Comparison of ENCODE assay signal across 33 cellular contexts in the genomic region with DNA sequence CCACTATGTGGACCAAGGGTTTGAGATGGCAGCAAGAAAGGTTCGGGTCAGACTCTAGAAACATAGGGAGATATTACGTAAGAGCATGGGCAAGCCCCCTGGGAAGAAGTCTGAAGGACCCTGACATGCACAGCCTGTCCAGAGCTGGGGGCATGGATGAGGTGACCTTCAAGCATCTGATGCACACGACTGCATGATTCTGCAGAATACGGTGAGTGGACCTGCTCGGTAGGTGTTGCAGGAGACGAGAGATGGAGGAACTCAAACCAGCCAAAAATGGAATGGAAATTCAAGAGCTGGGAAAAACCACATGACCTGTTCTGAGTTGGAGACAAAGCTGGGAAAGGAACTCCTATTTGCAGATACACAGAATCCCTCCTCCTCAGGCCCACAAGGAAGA. TPM values are rescaled to one million over a fixed set of nuclear protein-coding genes. Genes with fewer than 3 reads are reported as not detected.
"Had no signal": no experiment of that assay in that cellular context is flagged by ENCODE, and none has a peak within 500 bp of the region (broad histone marks: within the 10 kb centered on the region; RNA-seq: fewer than 3 reads in every experiment).

No MANE protein-coding gene starts in this region.

- H3K27me3 Mint-ChIP-seq: activated CD4-positive, alpha-beta T cell treated with anti-CD3 and anti-CD28 coated beads, Interleukin-2, amount 10 ng/mL, durations not matched to agents 24 days and 14 days had no signal

- H3K9me3 Mint-ChIP-seq: activated CD4-positive, alpha-beta memory T cell treated with anti-CD3 and anti-CD28 coated beads for 36 hours; activated CD4-positive, alpha-beta T cell treated with anti-CD3 and anti-CD28 coated beads, Interleukin-2, amount 10 ng/mL, durations not matched to agents 24 days and 14 days; activated naive CD4-positive, alpha-beta T cell treated with anti-CD3 and anti-CD28 coated beads for 36 hours; activated naive CD4-positive, alpha-beta T cell treated with anti-CD3 and anti-CD28 coated beads, Interleukin-2, amount 50 U/mL, for 24 hours; activated naive CD8-positive, alpha-beta T cell treated with anti-CD3 and anti-CD28 coated beads, Interleukin-2, amount 50 U/mL, for 24 hours; activated T-helper 1 cell treated with anti-CD3 and anti-CD28 coated beads, Interleukin-12 subunit alpha, Interleukin-12 subunit beta, Interleukin-2, Interleukin-4 antibody, amounts not matched to agents 30 ng/mL and 10 ng/mL and 1 ng/mL, durations not matched to agents 14 hours and 24 hours and 36 hours; activated T-helper 2 cell treated with anti-CD3 and anti-CD28 coated beads, Interferon-gamma antibody, Interleukin-2, Interleukin-4, amounts not matched to agents 10 μg/mL and 5 μg/mL and 100 μg/mL, durations not matched to agents 14 hours and 24 hours and 36 hours; T-cell had no signal

- H3K27ac Mint-ChIP-seq: activated CD4-positive, alpha-beta memory T cell treated with anti-CD3 and anti-CD28 coated beads for 36 hours; activated CD4-positive, alpha-beta T cell treated with anti-CD3 and anti-CD28 coated beads for 36 hours; activated CD4-positive, alpha-beta T cell treated with anti-CD3 and anti-CD28 coated beads, Interleukin-2, amount 10 ng/mL, durations not matched to agents 24 days and 14 days; activated CD8-positive, alpha-beta memory T cell treated with anti-CD3 and anti-CD28 coated beads, Interleukin-2, amount 10 ng/mL, durations not matched to agents 7 days and 5 days; activated CD8-positive, alpha-beta T cell treated with anti-CD3 and anti-CD28 coated beads, Interleukin-2, amount 10 ng/mL, durations not matched to agents 7 days and 5 days; activated naive CD4-positive, alpha-beta T cell treated with anti-CD3 and anti-CD28 coated beads for 36 hours; activated naive CD4-positive, alpha-beta T cell treated with anti-CD3 and anti-CD28 coated beads, Interleukin-2, amount 50 U/mL, for 24 hours; activated naive CD8-positive, alpha-beta T cell treated with anti-CD3 and anti-CD28 coated beads for 36 hours; activated naive CD8-positive, alpha-beta T cell treated with anti-CD3 and anti-CD28 coated beads, Interleukin-2, amount 50 U/mL, for 24 hours; activated T-helper 1 cell treated with anti-CD3 and anti-CD28 coated beads, Interleukin-12 subunit alpha, Interleukin-12 subunit beta, Interleukin-2, Interleukin-4 antibody, amounts not matched to agents 30 ng/mL and 10 ng/mL and 1 ng/mL, durations not matched to agents 14 hours and 24 hours and 36 hours; activated T-helper 2 cell treated with anti-CD3 and anti-CD28 coated beads, Interferon-gamma antibody, Interleukin-2, Interleukin-4, amounts not matched to agents 10 μg/mL and 5 μg/mL and 100 μg/mL, durations not matched to agents 14 hours and 24 hours and 36 hours; T-cell had no signal

- H3K36me3 Mint-ChIP-seq: activated CD4-positive, alpha-beta memory T cell treated with anti-CD3 and anti-CD28 coated beads for 36 hours; activated CD8-positive, alpha-beta memory T cell treated with anti-CD3 and anti-CD28 coated beads, Interleukin-2, amount 10 ng/mL, durations not matched to agents 7 days and 5 days; activated naive CD4-positive, alpha-beta T cell treated with anti-CD3 and anti-CD28 coated beads, Interleukin-2, amount 50 U/mL, for 24 hours; activated naive CD8-positive, alpha-beta T cell treated with anti-CD3 and anti-CD28 coated beads for 36 hours; T-cell had no signal

- H3K27ac ChIP-seq: adrenal gland, body of pancreas, esophagus squamous epithelium, gastroesophageal sphincter had no signal

- H3K36me3 ChIP-seq: adrenal gland, esophagus squamous epithelium, gastroesophageal sphincter had no signal

- H3K4me1 ChIP-seq: adrenal gland, body of pancreas, esophagus squamous epithelium, gastroesophageal sphincter had no signal

- H3K9me3 ChIP-seq: adrenal gland, body of pancreas, esophagus squamous epithelium, gastroesophageal sphincter had no signal

- H3K4me1 Mint-ChIP-seq: activated CD4-positive, alpha-beta T cell treated with anti-CD3 and anti-CD28 coated beads for 36 hours; activated CD4-positive, alpha-beta T cell treated with anti-CD3 and anti-CD28 coated beads, Interleukin-2, amount 10 ng/mL, durations not matched to agents 24 days and 14 days; activated CD8-positive, alpha-beta memory T cell treated with anti-CD3 and anti-CD28 coated beads, Interleukin-2, amount 10 ng/mL, durations not matched to agents 7 days and 5 days; activated naive CD4-positive, alpha-beta T cell treated with anti-CD3 and anti-CD28 coated beads, Interleukin-2, amount 50 U/mL, for 24 hours; activated naive CD8-positive, alpha-beta T cell treated with anti-CD3 and anti-CD28 coated beads for 36 hours; activated naive CD8-positive, alpha-beta T cell treated with anti-CD3 and anti-CD28 coated beads, Interleukin-2, amount 50 U/mL, for 24 hours; T-cell had no signal

- DNase-seq: activated CD4-positive, alpha-beta memory T cell treated with anti-CD3 and anti-CD28 coated beads for 36 hours; activated CD4-positive, alpha-beta T cell treated with anti-CD3 and anti-CD28 coated beads for 36 hours; activated CD4-positive, alpha-beta T cell treated with anti-CD3 and anti-CD28 coated beads, Interleukin-2, amount 10 ng/mL, durations not matched to agents 24 days and 14 days; activated CD4-positive, CD25-positive, alpha-beta regulatory T cell; activated CD4-positive, CD25-positive, alpha-beta regulatory T cell treated with anti-CD3 and anti-CD28 coated beads, Interleukin-2, amount 50 U/mL, for 72 hours; activated CD8-positive, alpha-beta memory T cell treated with anti-CD3 and anti-CD28 coated beads, Interleukin-2, amount 10 ng/mL, durations not matched to agents 7 days and 5 days; activated CD8-positive, alpha-beta memory T cell treated with anti-CD3 and anti-CD28 coated beads, Interleukin-2, amount 50 U/mL, for 4 hours; activated CD8-positive, alpha-beta T cell treated with anti-CD3 and anti-CD28 coated beads, Interleukin-2, amount 10 ng/mL, durations not matched to agents 7 days and 5 days; activated effector memory CD4-positive, alpha-beta T cell treated with anti-CD3 and anti-CD28 coated beads, Interleukin-2, amount 50 U/mL, for 16 hours; activated naive CD4-positive, alpha-beta T cell treated with anti-CD3 and anti-CD28 coated beads for 36 hours; activated naive CD8-positive, alpha-beta T cell treated with anti-CD3 and anti-CD28 coated beads for 36 hours; activated naive CD8-positive, alpha-beta T cell treated with anti-CD3 and anti-CD28 coated beads, Interleukin-2, amount 50 U/mL, for 24 hours; activated T-cell treated with anti-CD3 and anti-CD28 coated beads, Interleukin-2, amount 50 U/mL, for 1 hour; activated T-cell treated with anti-CD3 and anti-CD28 coated beads, Interleukin-2, amount 50 U/mL, for 48 hours; adrenal gland; amygdala; aorta; body of pancreas; caudate nucleus; cortex of kidney; dermis blood vessel endothelial cell; effector CD8-positive, alpha-beta T cell; erythroblast; esophagus squamous epithelium; foreskin melanocyte; SW 1271; T-cell; T-helper 2 cell had no signal

- H3K4me3 ChIP-seq: adrenal gland, body of pancreas, esophagus squamous epithelium, gastroesophageal sphincter had no signal

- H3K27me3 ChIP-seq: adrenal gland, body of pancreas had no signal

- H3K4me3 Mint-ChIP-seq: activated CD4-positive, alpha-beta memory T cell treated with anti-CD3 and anti-CD28 coated beads for 36 hours; activated CD4-positive, alpha-beta T cell treated with anti-CD3 and anti-CD28 coated beads for 36 hours; activated CD4-positive, alpha-beta T cell treated with anti-CD3 and anti-CD28 coated beads, Interleukin-2, amount 10 ng/mL, durations not matched to agents 24 days and 14 days; activated CD8-positive, alpha-beta memory T cell treated with anti-CD3 and anti-CD28 coated beads, Interleukin-2, amount 10 ng/mL, durations not matched to agents 7 days and 5 days; activated CD8-positive, alpha-beta T cell treated with anti-CD3 and anti-CD28 coated beads, Interleukin-2, amount 10 ng/mL, durations not matched to agents 7 days and 5 days; activated naive CD4-positive, alpha-beta T cell treated with anti-CD3 and anti-CD28 coated beads for 36 hours; activated naive CD4-positive, alpha-beta T cell treated with anti-CD3 and anti-CD28 coated beads, Interleukin-2, amount 50 U/mL, for 24 hours; activated naive CD8-positive, alpha-beta T cell treated with anti-CD3 and anti-CD28 coated beads for 36 hours; activated naive CD8-positive, alpha-beta T cell treated with anti-CD3 and anti-CD28 coated beads, Interleukin-2, amount 50 U/mL, for 24 hours; activated T-helper 1 cell treated with anti-CD3 and anti-CD28 coated beads, Interleukin-12 subunit alpha, Interleukin-12 subunit beta, Interleukin-2, Interleukin-4 antibody, amounts not matched to agents 30 ng/mL and 10 ng/mL and 1 ng/mL, durations not matched to agents 14 hours and 24 hours and 36 hours; T-cell had no signal

RNA-seq across cellular contexts. Expression of gene ANO2, which starts 43.6 kb away (rescaled TPM):
- total RNA-seq: activated CD4-positive, alpha-beta memory T cell treated with anti-CD3 and anti-CD28 coated beads for 36 hours; activated CD4-positive, alpha-beta T cell treated with anti-CD3 and anti-CD28 coated beads for 36 hours; activated CD4-positive, alpha-beta T cell treated with anti-CD3 and anti-CD28 coated beads, Interleukin-2, amount 10 ng/mL, durations not matched to agents 24 days and 14 days; activated CD8-positive, alpha-beta memory T cell treated with anti-CD3 and anti-CD28 coated beads for 36 hours; activated CD8-positive, alpha-beta memory T cell treated with anti-CD3 and anti-CD28 coated beads, Interleukin-2, amount 10 ng/mL, durations not matched to agents 7 days and 5 days; activated CD8-positive, alpha-beta T cell treated with anti-CD3 and anti-CD28 coated beads, Interleukin-2, amount 10 ng/mL, durations not matched to agents 7 days and 5 days; activated naive CD4-positive, alpha-beta T cell treated with anti-CD3 and anti-CD28 coated beads for 36 hours; activated naive CD8-positive, alpha-beta T cell treated with anti-CD3 and anti-CD28 coated beads for 36 hours; activated T-helper 1 cell treated with anti-CD3 and anti-CD28 coated beads, Interleukin-12 subunit alpha, Interleukin-12 subunit beta, Interleukin-2, Interleukin-4 antibody, amounts not matched to agents 30 ng/mL and 10 ng/mL and 1 ng/mL, durations not matched to agents 14 hours and 24 hours and 36 hours; activated T-helper 2 cell treated with anti-CD3 and anti-CD28 coated beads, Interferon-gamma antibody, Interleukin-2, Interleukin-4, amounts not matched to agents 10 μg/mL and 5 μg/mL and 100 μg/mL, durations not matched to agents 14 hours and 24 hours and 36 hours; T-cell had no signal
